8 cellular contexts compared by ENCODE assay signal in the genomic region with DNA sequence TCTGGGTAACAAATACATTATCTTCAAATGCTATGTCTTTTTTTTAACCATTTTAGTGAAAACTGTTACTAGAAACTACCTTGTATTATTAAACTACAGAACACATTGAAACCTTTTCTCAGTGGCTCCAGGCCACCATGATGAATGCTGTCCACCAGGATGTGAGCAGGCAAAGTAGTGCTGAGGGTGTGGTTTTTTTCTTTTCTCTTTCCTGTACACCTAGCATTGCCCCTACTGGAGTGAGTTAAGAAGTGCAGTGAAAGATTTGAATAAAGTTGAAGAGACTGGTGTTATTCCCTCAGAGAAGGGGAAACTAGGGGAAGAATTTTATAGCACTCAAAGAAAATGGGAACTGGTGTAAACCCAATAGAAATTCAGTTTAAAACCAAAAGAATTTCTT.
DNase-seq lines count a peak whose midpoint lies in the region; ATAC-seq and TF ChIP-seq lines count a peak whose summit lies in the region.
"Had no signal": no experiment of that assay in that cellular context is flagged by ENCODE, and none has a peak within 500 bp of the region (broad histone marks: within the 10 kb centered on the region; RNA-seq: fewer than 3 reads in every experiment).

No MANE protein-coding gene starts in this region.

- H3K9me2 ChIP-seq in neural cell (ENCODE audit: insufficient read depth, low read length), result no peaks in the 10 kb centered on the region

- TF ChIP-seq EP300 in neural cell (conservative IDR thresholded peaks at IDR 0.05; ENCODE audit: poor library complexity, severe bottlenecking), result no peak

- no peak for TF ChIP-seq RAD21 in neural cell (conservative IDR thresholded peaks at IDR 0.05)

- in situ Hi-C loops in brain microvascular endothelial cell (cut with HindIII; ENCODE audit: low pct_ligation_motif_present, low sequenced_read_pairs), result no loop called here

- H3K9ac ChIP-seq in neural cell (ENCODE audit: low read length), result no peak overlapping the region

- H4K20me1 ChIP-seq in neural cell (ENCODE audit: insufficient read depth), result no peaks in the 10 kb centered on the region

- H3K27me3 ChIP-seq in GM06990 (replicated peaks; ENCODE audit: control insufficient read depth, insufficient read depth, low read length) (no peaks in the 10 kb centered on the region), brain microvascular endothelial cell (replicated peaks) (no peaks in the 10 kb centered on the region), neural cell (ENCODE audit: insufficient read depth, low read depth, low read length) (no peaks in the 10 kb centered on the region)

- no peak overlapping the region for H3K4me2 ChIP-seq in neural cell (ENCODE audit: low read length)

- peak; percentile 54 for TF ChIP-seq CTCF in GM06990 (IDR thresholded peaks at IDR 0.05; ENCODE audit: insufficient read depth, low read length, poor library complexity, severe bottlenecking)
- peak; percentile 48 for TF ChIP-seq CTCF in brain microvascular endothelial cell (IDR thresholded peaks at IDR 0.05; ENCODE audit: low read depth, low read length, missing control alignments)
- TF ChIP-seq CTCF in neural cell (IDR thresholded peaks at IDR 0.05; ENCODE audit: poor library complexity, severe bottlenecking), result peak; percentile 34

- no peak overlapping the region for H3K4me3 ChIP-seq in GM06990 (replicated peaks; ENCODE audit: low read depth, low read length)
- no peak overlapping the region for H3K4me3 ChIP-seq in Jurkat, Clone E6-1 (ENCODE audit: low read length)
- H3K4me3 ChIP-seq in brain microvascular endothelial cell (ENCODE audit: low read depth, low read length), result no peak overlapping the region
- no peak overlapping the region for H3K4me3 ChIP-seq in neural cell (ENCODE audit: low read length)
- H3K4me3 ChIP-seq: SK-N-MC had no signal

- H3K36me3 ChIP-seq in GM06990 (ENCODE audit: control insufficient read depth, insufficient read depth, low read length), result peaks cover 3% of the 10 kb centered on the region
- no peaks in the 10 kb centered on the region for H3K36me3 ChIP-seq in brain microvascular endothelial cell (replicated peaks)
- peaks cover 9% of the 10 kb centered on the region for H3K36me3 ChIP-seq in neural cell (ENCODE audit: insufficient read depth, low read length)

- H3K27ac ChIP-seq in brain microvascular endothelial cell, result no peak overlapping the region
- no peak overlapping the region for H3K27ac ChIP-seq in neural cell (ENCODE audit: low read length)
- H3K27ac ChIP-seq: SK-N-MC had no signal

- DNase-seq in GM06990 (ENCODE audit: extremely low read depth, insufficient read length) (no peak), brain microvascular endothelial cell (no peak), superior temporal gyrus (ENCODE audit: extremely low spot score) (no peak), RPMI8226 (no peak)
- DNase-seq in Jurkat, Clone E6-1 (ENCODE audit: low read depth, low spot score), result peak; percentile 54

- no peak overlapping the region for H2AFZ ChIP-seq in neural cell (ENCODE audit: low read depth, low read length)

- no peak for ATAC-seq in GM18909 (IDR thresholded peaks at IDR 0.05; ENCODE audit: poor library complexity, unreplicated experiment)

- no peaks in the 10 kb centered on the region for H3K9me3 ChIP-seq in neural cell (ENCODE audit: low read length)

- H3F3A ChIP-seq in neural cell (ENCODE audit: insufficient read depth, low read length, poor library complexity, severe bottlenecking), result no peaks in the 10 kb centered on the region

- no peaks in the 10 kb centered on the region for H3K79me2 ChIP-seq in neural cell (replicated peaks; ENCODE audit: insufficient read depth, low read length)

TF ChIP-seq in neural cell, 6 proteins besides CTCF, POLR2A, EP300 and RAD21:
- TF ChIP-seq POLR2AphosphoS5 (IDR thresholded peaks at IDR 0.05), result no peak
